In the genomic region with DNA sequence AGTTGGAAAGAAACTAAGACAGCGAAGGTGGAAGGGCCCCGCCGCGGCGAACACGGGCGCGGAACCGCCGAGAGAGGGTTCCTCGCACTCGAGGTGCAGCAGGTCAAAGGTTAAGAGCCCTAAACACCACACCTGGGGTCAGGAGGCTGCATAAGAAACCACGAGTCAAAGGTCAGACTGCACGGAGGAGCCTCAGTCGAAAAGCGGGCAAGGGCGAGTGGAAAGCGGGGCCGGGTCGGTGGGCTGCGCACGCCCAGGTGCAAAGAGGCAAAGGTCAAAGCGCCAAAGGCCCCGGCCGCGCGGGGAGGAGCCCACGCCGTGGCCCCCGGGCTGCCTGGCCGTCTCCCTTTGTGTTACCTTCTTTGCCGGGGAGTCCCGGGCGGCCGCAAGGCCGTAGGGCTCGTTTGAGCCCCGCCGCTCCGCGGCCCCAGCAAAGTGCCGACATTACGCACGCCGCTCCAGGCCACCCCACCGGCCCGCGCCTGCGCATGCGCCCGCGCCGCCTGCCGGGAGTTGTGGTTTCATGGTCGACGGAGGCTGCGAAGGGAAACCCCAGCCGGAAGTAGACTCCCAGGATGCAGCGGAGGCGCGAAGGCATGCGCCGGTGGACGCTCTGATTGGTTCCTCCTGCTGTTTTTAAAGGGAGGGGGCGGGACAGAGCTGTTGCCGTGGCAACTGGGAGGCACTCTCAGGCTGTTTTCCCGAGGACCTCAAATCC, we compare ENCODE assay signal across 1 cellular context.
TF ChIP-seq lines count a peak whose summit lies in the region.

A gene (minus strand): TSS at position 470 of the 718 bp plus-strand sequence. CDS start 25 bp downstream, at position 445.

TF ChIP-seq in HepG2, 621 proteins besides CTCF, POLR2A, EP300 and RAD21 (continued from another document and continues in another):
- TF ChIP-seq ZNF33B (CRISPR knock-in tag; IDR thresholded peaks at IDR 0.05) (no peak), CREB1 (IDR thresholded peaks at IDR 0.05) (peak; percentile 81), CREB1 (CRISPR knock-in tag; IDR thresholded peaks at IDR 0.05) (peak; percentile 70), PHF21A (CRISPR knock-in tag; IDR thresholded peaks at IDR 0.05) (no peak; the same call in 1 of the 2 replicates), ZNF496 (CRISPR knock-in tag; IDR thresholded peaks at IDR 0.05; ENCODE audit: insufficient replicate concordance) (no peak), BRCA1 (CRISPR knock-in tag; IDR thresholded peaks at IDR 0.05) (0 out of 2 replicates have a peak, but pooled peaks have one; percentile 69), ZNF251 (CRISPR knock-in tag; IDR thresholded peaks at IDR 0.05) (no peak), U2AF2 (IDR thresholded peaks at IDR 0.05; ENCODE audit: low read depth, low read length) (peak; percentile 94), KDM2A (CRISPR knock-in tag; IDR thresholded peaks at IDR 0.05; ENCODE audit: borderline replicate concordance, low read depth) (peak; percentile 62), ZBTB7B (CRISPR knock-in tag; IDR thresholded peaks at IDR 0.05) (no peak), SP1 (IDR thresholded peaks at IDR 0.05) (no peak), SP1 (CRISPR knock-in tag; IDR thresholded peaks at IDR 0.05) (peak; percentile 65), ZNF678 (CRISPR knock-in tag; IDR thresholded peaks at IDR 0.05) (no peak; the same call in 1 of the 2 replicates), NFE2L1 (CRISPR knock-in tag; IDR thresholded peaks at IDR 0.05; ENCODE audit: borderline replicate concordance) (no peak), FOXK2 (IDR thresholded peaks at IDR 0.05) (peak; percentile 35; the same call in 1 of the 2 replicates), ZNF343 (CRISPR knock-in tag; IDR thresholded peaks at IDR 0.05) (no peak), SAP130 (CRISPR knock-in tag; IDR thresholded peaks at IDR 0.05; ENCODE audit: low read depth) (peak; percentile 90), ZFAT (CRISPR knock-in tag; conservative IDR thresholded peaks at IDR 0.05) (no peak), SMAD9 (CRISPR knock-in tag; IDR thresholded peaks at IDR 0.05) (no peak), FOXM1 (CRISPR knock-in tag; IDR thresholded peaks at IDR 0.05) (no peak), XRCC5 (optimal IDR thresholded peaks at IDR 0.05; ENCODE audit: low read length) (peak; percentile 10), KDM3A (CRISPR knock-in tag; IDR thresholded peaks at IDR 0.05; ENCODE audit: low read depth) (peak; percentile 40; the same call in 1 of the 2 replicates), NFATC3 (CRISPR knock-in tag; IDR thresholded peaks at IDR 0.05) (no peak), CBFB (CRISPR knock-in tag; IDR thresholded peaks at IDR 0.05) (0 out of 2 replicates have a peak, but pooled peaks have one; percentile 71), AGO1 (IDR thresholded peaks at IDR 0.05; ENCODE audit: low read depth, low read length, poor library complexity, severe bottlenecking) (peak; percentile 17), ZBTB38 (CRISPR knock-in tag; IDR thresholded peaks at IDR 0.05) (no peak), POLR2G (IDR thresholded peaks at IDR 0.05; ENCODE audit: low read depth, low read length) (peak; percentile 71), ZNF484 (CRISPR knock-in tag; IDR thresholded peaks at IDR 0.05; ENCODE audit: borderline replicate concordance, low read depth) (no peak), CCAR2 (optimal IDR thresholded peaks at IDR 0.05; ENCODE audit: low read depth, low read length) (no peak), HOXA3 (CRISPR knock-in tag; IDR thresholded peaks at IDR 0.05) (peak; percentile 89), ZEB1 (IDR thresholded peaks at IDR 0.05; ENCODE audit: insufficient replicate concordance, low read depth) (no peak), ZNF615 (CRISPR knock-in tag; IDR thresholded peaks at IDR 0.05; ENCODE audit: borderline replicate concordance) (no peak), TBX2 (CRISPR knock-in tag; IDR thresholded peaks at IDR 0.05; ENCODE audit: borderline replicate concordance) (peak; percentile 91), YEATS4 (CRISPR knock-in tag; IDR thresholded peaks at IDR 0.05; ENCODE audit: borderline replicate concordance) (peak; percentile 88), POLR2AphosphoS5 (IDR thresholded peaks at IDR 0.05; ENCODE audit: low read depth, low read length) (peak; percentile 36), GATA4 (IDR thresholded peaks at IDR 0.05; ENCODE audit: borderline replicate concordance, low read depth) (no peak), HOXA7 (CRISPR knock-in tag; IDR thresholded peaks at IDR 0.05) (no peak), CHCHD3 (CRISPR knock-in tag; IDR thresholded peaks at IDR 0.05) (no peak), PAWR (CRISPR knock-in tag; IDR thresholded peaks at IDR 0.05; ENCODE audit: borderline replicate concordance) (no peak), CREM (IDR thresholded peaks at IDR 0.05) (peak; percentile 77), CREM (CRISPR knock-in tag; IDR thresholded peaks at IDR 0.05) (no peak), ZSCAN20 (CRISPR knock-in tag; IDR thresholded peaks at IDR 0.05; ENCODE audit: borderline replicate concordance) (peak; percentile 85), RARG (CRISPR knock-in tag; IDR thresholded peaks at IDR 0.05; ENCODE audit: low read depth) (no peak), REXO4 (CRISPR knock-in tag; IDR thresholded peaks at IDR 0.05; ENCODE audit: borderline replicate concordance) (no peak), SNAPC2 (CRISPR knock-in tag; IDR thresholded peaks at IDR 0.05) (no peak)
- TF ChIP-seq, protein P1, sequence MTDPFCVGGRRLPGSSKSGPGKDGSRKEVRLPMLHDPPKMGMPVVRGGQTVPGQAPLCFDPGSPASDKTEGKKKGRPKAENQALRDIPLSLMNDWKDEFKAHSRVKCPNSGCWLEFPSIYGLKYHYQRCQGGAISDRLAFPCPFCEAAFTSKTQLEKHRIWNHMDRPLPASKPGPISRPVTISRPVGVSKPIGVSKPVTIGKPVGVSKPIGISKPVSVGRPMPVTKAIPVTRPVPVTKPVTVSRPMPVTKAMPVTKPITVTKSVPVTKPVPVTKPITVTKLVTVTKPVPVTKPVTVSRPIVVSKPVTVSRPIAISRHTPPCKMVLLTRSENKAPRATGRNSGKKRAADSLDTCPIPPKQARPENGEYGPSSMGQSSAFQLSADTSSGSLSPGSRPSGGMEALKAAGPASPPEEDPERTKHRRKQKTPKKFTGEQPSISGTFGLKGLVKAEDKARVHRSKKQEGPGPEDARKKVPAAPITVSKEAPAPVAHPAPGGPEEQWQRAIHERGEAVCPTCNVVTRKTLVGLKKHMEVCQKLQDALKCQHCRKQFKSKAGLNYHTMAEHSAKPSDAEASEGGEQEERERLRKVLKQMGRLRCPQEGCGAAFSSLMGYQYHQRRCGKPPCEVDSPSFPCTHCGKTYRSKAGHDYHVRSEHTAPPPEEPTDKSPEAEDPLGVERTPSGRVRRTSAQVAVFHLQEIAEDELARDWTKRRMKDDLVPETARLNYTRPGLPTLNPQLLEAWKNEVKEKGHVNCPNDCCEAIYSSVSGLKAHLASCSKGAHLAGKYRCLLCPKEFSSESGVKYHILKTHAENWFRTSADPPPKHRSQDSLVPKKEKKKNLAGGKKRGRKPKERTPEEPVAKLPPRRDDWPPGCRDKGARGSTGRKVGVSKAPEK (CRISPR knock-in tag; IDR thresholded peaks at IDR 0.05; ENCODE audit: borderline replicate concordance) = no peak
- TF ChIP-seq, protein P2, sequence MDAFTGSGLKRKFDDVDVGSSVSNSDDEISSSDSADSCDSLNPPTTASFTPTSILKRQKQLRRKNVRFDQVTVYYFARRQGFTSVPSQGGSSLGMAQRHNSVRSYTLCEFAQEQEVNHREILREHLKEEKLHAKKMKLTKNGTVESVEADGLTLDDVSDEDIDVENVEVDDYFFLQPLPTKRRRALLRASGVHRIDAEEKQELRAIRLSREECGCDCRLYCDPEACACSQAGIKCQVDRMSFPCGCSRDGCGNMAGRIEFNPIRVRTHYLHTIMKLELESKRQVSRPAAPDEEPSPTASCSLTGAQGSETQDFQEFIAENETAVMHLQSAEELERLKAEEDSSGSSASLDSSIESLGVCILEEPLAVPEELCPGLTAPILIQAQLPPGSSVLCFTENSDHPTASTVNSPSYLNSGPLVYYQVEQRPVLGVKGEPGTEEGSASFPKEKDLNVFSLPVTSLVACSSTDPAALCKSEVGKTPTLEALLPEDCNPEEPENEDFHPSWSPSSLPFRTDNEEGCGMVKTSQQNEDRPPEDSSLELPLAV (CRISPR knock-in tag; conservative IDR thresholded peaks at IDR 0.05; ENCODE audit: low read depth) = no peak
- TF ChIP-seq, protein P3, sequence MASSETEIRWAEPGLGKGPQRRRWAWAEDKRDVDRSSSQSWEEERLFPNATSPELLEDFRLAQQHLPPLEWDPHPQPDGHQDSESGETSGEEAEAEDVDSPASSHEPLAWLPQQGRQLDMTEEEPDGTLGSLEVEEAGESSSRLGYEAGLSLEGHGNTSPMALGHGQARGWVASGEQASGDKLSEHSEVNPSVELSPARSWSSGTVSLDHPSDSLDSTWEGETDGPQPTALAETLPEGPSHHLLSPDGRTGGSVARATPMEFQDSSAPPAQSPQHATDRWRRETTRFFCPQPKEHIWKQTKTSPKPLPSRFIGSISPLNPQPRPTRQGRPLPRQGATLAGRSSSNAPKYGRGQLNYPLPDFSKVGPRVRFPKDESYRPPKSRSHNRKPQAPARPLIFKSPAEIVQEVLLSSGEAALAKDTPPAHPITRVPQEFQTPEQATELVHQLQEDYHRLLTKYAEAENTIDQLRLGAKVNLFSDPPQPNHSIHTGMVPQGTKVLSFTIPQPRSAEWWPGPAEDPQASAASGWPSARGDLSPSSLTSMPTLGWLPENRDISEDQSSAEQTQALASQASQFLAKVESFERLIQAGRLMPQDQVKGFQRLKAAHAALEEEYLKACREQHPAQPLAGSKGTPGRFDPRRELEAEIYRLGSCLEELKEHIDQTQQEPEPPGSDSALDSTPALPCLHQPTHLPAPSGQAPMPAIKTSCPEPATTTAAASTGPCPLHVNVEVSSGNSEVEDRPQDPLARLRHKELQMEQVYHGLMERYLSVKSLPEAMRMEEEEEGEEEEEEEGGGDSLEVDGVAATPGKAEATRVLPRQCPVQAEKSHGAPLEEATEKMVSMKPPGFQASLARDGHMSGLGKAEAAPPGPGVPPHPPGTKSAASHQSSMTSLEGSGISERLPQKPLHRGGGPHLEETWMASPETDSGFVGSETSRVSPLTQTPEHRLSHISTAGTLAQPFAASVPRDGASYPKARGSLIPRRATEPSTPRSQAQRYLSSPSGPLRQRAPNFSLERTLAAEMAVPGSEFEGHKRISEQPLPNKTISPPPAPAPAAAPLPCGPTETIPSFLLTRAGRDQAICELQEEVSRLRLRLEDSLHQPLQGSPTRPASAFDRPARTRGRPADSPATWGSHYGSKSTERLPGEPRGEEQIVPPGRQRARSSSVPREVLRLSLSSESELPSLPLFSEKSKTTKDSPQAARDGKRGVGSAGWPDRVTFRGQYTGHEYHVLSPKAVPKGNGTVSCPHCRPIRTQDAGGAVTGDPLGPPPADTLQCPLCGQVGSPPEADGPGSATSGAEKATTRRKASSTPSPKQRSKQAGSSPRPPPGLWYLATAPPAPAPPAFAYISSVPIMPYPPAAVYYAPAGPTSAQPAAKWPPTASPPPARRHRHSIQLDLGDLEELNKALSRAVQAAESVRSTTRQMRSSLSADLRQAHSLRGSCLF (CRISPR knock-in tag; IDR thresholded peaks at IDR 0.05; ENCODE audit: borderline replicate concordance) = no peak
- TF ChIP-seq, protein P4, sequence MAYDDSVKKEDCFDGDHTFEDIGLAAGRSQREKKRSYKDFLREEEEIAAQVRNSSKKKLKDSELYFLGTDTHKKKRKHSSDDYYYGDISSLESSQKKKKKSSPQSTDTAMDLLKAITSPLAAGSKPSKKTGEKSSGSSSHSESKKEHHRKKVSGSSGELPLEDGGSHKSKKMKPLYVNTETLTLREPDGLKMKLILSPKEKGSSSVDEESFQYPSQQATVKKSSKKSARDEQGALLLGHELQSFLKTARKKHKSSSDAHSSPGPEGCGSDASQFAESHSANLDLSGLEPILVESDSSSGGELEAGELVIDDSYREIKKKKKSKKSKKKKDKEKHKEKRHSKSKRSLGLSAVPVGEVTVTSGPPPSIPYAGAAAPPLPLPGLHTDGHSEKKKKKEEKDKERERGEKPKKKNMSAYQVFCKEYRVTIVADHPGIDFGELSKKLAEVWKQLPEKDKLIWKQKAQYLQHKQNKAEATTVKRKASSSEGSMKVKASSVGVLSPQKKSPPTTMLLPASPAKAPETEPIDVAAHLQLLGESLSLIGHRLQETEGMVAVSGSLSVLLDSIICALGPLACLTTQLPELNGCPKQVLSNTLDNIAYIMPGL (CRISPR knock-in tag; IDR thresholded peaks at IDR 0.05; ENCODE audit: borderline replicate concordance in 1 of 2, low read depth in 1 of 2) = peak in 1 of 2 experiments; percentile 48; a peak in 2 of 4 replicates
- TF ChIP-seq, protein P5, sequence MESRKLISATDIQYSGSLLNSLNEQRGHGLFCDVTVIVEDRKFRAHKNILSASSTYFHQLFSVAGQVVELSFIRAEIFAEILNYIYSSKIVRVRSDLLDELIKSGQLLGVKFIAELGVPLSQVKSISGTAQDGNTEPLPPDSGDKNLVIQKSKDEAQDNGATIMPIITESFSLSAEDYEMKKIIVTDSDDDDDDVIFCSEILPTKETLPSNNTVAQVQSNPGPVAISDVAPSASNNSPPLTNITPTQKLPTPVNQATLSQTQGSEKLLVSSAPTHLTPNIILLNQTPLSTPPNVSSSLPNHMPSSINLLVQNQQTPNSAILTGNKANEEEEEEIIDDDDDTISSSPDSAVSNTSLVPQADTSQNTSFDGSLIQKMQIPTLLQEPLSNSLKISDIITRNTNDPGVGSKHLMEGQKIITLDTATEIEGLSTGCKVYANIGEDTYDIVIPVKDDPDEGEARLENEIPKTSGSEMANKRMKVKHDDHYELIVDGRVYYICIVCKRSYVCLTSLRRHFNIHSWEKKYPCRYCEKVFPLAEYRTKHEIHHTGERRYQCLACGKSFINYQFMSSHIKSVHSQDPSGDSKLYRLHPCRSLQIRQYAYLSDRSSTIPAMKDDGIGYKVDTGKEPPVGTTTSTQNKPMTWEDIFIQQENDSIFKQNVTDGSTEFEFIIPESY (CRISPR knock-in tag; IDR thresholded peaks at IDR 0.05) = no peak
- TF ChIP-seq, protein P6, sequence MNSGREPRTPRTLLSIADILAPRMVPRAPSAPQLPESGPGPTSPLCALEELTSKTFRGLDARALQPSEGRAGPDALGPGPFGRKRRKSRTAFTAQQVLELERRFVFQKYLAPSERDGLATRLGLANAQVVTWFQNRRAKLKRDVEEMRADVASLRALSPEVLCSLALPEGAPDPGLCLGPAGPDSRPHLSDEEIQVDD (CRISPR knock-in tag; IDR thresholded peaks at IDR 0.05; ENCODE audit: borderline replicate concordance) = no peak; the same call in 1 of the 2 replicates
- TF ChIP-seq, protein P7, sequence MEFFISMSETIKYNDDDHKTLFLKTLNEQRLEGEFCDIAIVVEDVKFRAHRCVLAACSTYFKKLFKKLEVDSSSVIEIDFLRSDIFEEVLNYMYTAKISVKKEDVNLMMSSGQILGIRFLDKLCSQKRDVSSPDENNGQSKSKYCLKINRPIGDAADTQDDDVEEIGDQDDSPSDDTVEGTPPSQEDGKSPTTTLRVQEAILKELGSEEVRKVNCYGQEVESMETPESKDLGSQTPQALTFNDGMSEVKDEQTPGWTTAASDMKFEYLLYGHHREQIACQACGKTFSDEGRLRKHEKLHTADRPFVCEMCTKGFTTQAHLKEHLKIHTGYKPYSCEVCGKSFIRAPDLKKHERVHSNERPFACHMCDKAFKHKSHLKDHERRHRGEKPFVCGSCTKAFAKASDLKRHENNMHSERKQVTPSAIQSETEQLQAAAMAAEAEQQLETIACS (CRISPR knock-in tag; IDR thresholded peaks at IDR 0.05) = peak; percentile 60
